In the genomic region with DNA sequence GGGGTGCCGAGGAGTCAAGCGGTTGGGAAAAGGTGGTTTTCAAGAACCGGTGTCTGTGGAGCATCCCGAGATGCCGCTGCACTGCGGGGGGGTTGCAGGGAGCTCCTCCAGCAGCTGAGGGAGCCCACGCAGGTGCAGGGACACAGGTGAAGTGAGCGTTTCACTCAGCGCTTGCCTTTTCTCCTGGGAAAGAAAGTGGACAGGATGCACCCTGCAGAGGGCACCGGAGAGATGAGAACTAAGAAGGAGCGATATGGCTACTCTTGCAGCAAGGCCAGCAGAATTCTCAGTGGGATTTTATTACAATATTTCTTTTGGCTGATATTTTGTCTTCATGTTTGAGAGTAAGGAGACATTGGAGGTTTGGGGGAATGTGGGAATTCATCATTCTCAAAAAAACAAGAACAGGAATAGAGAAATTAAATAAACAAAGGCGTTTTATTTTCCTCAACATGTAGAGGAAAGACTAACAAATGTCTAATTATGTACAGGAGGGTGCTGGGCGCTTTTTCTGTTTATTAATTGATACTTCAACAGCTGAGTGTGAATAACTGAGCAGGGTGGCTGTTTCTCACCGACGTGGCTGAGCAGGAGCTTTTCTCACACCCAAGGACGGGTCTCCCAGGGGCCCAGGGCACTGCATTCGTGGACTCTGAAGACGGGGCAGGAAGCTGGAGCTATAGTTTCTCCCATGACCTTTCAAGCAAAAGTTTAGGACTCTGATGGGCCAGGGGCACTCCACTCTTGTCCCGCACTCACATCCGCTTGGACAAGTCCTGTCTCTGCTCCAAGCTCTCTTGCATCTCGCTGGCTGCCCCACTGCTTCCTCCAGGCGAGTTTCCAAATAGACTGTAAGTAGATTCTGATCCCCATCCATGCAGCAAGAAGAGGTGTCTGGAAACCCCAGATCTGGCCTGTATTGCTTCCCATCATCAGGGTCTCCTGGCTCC, we compare ENCODE assay signal across 12 cellular contexts.
DNase-seq lines count a peak whose midpoint lies in the region; ATAC-seq and TF ChIP-seq lines count a peak whose summit lies in the region.
"Had no signal": no experiment of that assay in that cellular context is flagged by ENCODE, and none has a peak within 500 bp of the region (broad histone marks: within the 10 kb centered on the region; RNA-seq: fewer than 3 reads in every experiment).

No MANE protein-coding gene starts in this region.

- intact Hi-C loops in Right ventricle myocardium inferior (cut with DNase I) (loop anchor here (1.0 to 5.0 kb wide), 2 partner anchors 245 to 267 kb away; no protein-coding TSS in a partner anchor), upper lobe of right lung (cut with DNase I) (no loop called here)

- H3K27ac ChIP-seq in right atrium auricular region, result no peak overlapping the region
- H3K27ac ChIP-seq in upper lobe of right lung, result no peak overlapping the region
- H3K27ac ChIP-seq: suprapubic skin had no signal

- H3K9me3 ChIP-seq in right atrium auricular region, result no peaks in the 10 kb centered on the region
- no peaks in the 10 kb centered on the region for H3K9me3 ChIP-seq in upper lobe of right lung
- H3K9me3 ChIP-seq: suprapubic skin had no signal

- H3K27me3 Mint-ChIP-seq in immature natural killer cell (ENCODE audit: low read depth in 3 of 3), result peaks cover 0 to 9% (median 3%) of the 10 kb centered on the region in 3 donors

- H3K4me3 Mint-ChIP-seq in immature natural killer cell, result no peak overlapping the region
- H3K4me3 Mint-ChIP-seq: activated T-cell treated with anti-CD3 and anti-CD28 coated beads, Interleukin-2, amount 50 U/mL, for 4 hours had no signal

- H3K4me1 ChIP-seq in right atrium auricular region, result no peaks in the 10 kb centered on the region
- H3K4me1 ChIP-seq in upper lobe of right lung, result no peaks in the 10 kb centered on the region
- H3K4me1 ChIP-seq: suprapubic skin had no signal

- peaks cover 22 to 45% of the 10 kb centered on the region in 2 donors for H3K4me1 Mint-ChIP-seq in immature natural killer cell

- H3K36me3 ChIP-seq in right atrium auricular region (no peaks in the 10 kb centered on the region), upper lobe of right lung (no peaks in the 10 kb centered on the region)
- H3K36me3 ChIP-seq: suprapubic skin had no signal

- TF ChIP-seq CTCF in right atrium auricular region (IDR thresholded peaks at IDR 0.05) (peak in 1 of 2 donors; percentile 40), epithelial cell of esophagus (IDR thresholded peaks at IDR 0.05; ENCODE audit: insufficient read depth, low read depth, low read length, missing control alignments) (peak; percentile 22), upper lobe of right lung (IDR thresholded peaks at IDR 0.05) (peak; percentile 11)

- H3K27ac Mint-ChIP-seq in immature natural killer cell, result no peak overlapping the region

- ATAC-seq in Right ventricle myocardium inferior, result peak; percentile 60
- peak; percentile 24 for ATAC-seq in upper lobe of right lung
- ATAC-seq: activated T-cell treated with anti-CD3 and anti-CD28 coated beads, Interleukin-2, amount 50 U/mL, for 4 hours had no signal

- no peaks in the 10 kb centered on the region for H3K36me3 Mint-ChIP-seq in immature natural killer cell

- H3K9me3 Mint-ChIP-seq in immature natural killer cell, result peaks cover 0 to 16% (median 5%) of the 10 kb centered on the region in 6 donors

- H3K4me3 ChIP-seq in right atrium auricular region (no peak overlapping the region), epithelial cell of esophagus (ENCODE audit: low read length) (no peak overlapping the region), upper lobe of right lung (no peak overlapping the region)
- H3K4me3 ChIP-seq: suprapubic skin had no signal

- no peak for DNase-seq in Right ventricle myocardium inferior (ENCODE audit: missing footprints)
- DNase-seq in right atrium auricular region (ENCODE audit: low spot score), result no peak
- peak; percentile 13 for DNase-seq in epithelial cell of esophagus (ENCODE audit: low read depth)
- peak; percentile 27 for DNase-seq in midbrain (lab: John Stamatoyannopoulos, UW)
- no peak for DNase-seq in upper lobe of right lung
- DNase-seq in immature natural killer cell, result no peak
- no peak for DNase-seq in stimulated activated CD4-positive, alpha-beta T cell treated with anti-CD3 and anti-CD28 coated beads, Interleukin-4, amount 100 ng/mL, for 4 hours
- DNase-seq in activated T-cell treated with anti-CD3 and anti-CD28 coated beads, Interleukin-2, amount 50 U/mL, for 48 hours, result no peak
- DNase-seq: activated T-cell treated with anti-CD3 and anti-CD28 coated beads, Interleukin-2, amount 50 U/mL, for 4 hours; central memory CD4-positive, alpha-beta T cell; stimulated activated CD4-positive, alpha-beta T cell treated with anti-CD3 and anti-CD28 coated beads, Interleukin-1b, Interleukin-23, amount 100 ng/mL, for 48 hours had no signal

- H3K27me3 ChIP-seq in right atrium auricular region, result no peaks in the 10 kb centered on the region
- H3K27me3 ChIP-seq in upper lobe of right lung, result no peaks in the 10 kb centered on the region
- H3K27me3 ChIP-seq: suprapubic skin had no signal

Comparison
In these comparisons a context has a peak if more than half of its experiments do, and no peak if none do; other contexts are left out.
1. DNase-seq: peak in epithelial cell of esophagus (single experiment) and midbrain (single experiment); none in Right ventricle myocardium inferior (single experiment), right atrium auricular region (single experiment), upper lobe of right lung (single experiment), immature natural killer cell (0 of 3), stimulated activated CD4-positive, alpha-beta T cell treated with anti-CD3 and anti-CD28 coated beads, Interleukin-4, amount 100 ng/mL, for 4 hours (0 of 2) and activated T-cell treated with anti-CD3 and anti-CD28 coated beads, Interleukin-2, amount 50 U/mL, for 48 hours (0 of 2).